22 cellular contexts compared by ENCODE assay signal in genomic region chr16:8713635-8714097, GRCh38. TPM values are rescaled to one million over a fixed set of nuclear protein-coding genes. Genes with fewer than 3 reads are reported as not detected.
DNase-seq lines count a peak whose midpoint lies in the region; ATAC-seq and TF ChIP-seq lines count a peak whose summit lies in the region.
"Had no signal": no experiment of that assay in that cellular context is flagged by ENCODE, and none has a peak within 500 bp of the region (broad histone marks: within the 10 kb centered on the region; RNA-seq: fewer than 3 reads in every experiment).

No MANE protein-coding gene starts in this region.

- 0 out of 2 replicates have a peak, but pooled peaks have one; percentile 36 for ATAC-seq in Panc1
- no peak for ATAC-seq in esophagus mucosa
- ATAC-seq: activated CD8-positive, alpha-beta T cell treated with anti-CD3 and anti-CD28 coated beads for 36 hours; activated T-cell treated with anti-CD3 and anti-CD28 coated beads, Interleukin-2, amount 50 U/mL, for 4 hours; naive thymus-derived CD8-positive, alpha-beta T cell had no signal

- CTCF ChIA-PET in Panc1 (lab: Charles Lee) = no interaction called here

- H3K4me3 ChIP-seq in Panc1 (ENCODE audit: low read depth in 2 of 2, low read length in 2 of 2) (no peak overlapping the region), endodermal cell (ENCODE audit: low read length) (no peak overlapping the region)
- H3K4me3 ChIP-seq: ascending aorta, colonic mucosa, testis had no signal

- POLR2A ChIA-PET in Panc1 (lab: Charles Lee) = no interaction called here

- no peaks in the 10 kb centered on the region for H3K4me1 ChIP-seq in Panc1 (ENCODE audit: control insufficient read depth, insufficient read depth, low read length)
- no peaks in the 10 kb centered on the region for H3K4me1 ChIP-seq in endodermal cell (ENCODE audit: control insufficient read depth, insufficient read depth, low read length)
- H3K4me1 ChIP-seq: ascending aorta, colonic mucosa, testis had no signal

- H3K4me1 Mint-ChIP-seq in endodermal cell (peaks cover 2% of the 10 kb centered on the region), neural crest cell (peaks cover 42% of the 10 kb centered on the region)

- BruUV-seq in Panc1 (replicated peaks; lab: Mats Ljungman, UMichigan) = no TSS peak

- no peak for TF ChIP-seq CTCF in Panc1 (IDR thresholded peaks at IDR 0.05)
- no peak for TF ChIP-seq CTCF in endodermal cell (conservative IDR thresholded peaks at IDR 0.05)
- TF ChIP-seq CTCF in neural crest cell (conservative IDR thresholded peaks at IDR 0.05) = no peak

- H3K36me3 Mint-ChIP-seq in endodermal cell (ENCODE audit: low read depth) = peaks cover 3% of the 10 kb centered on the region
- H3K36me3 Mint-ChIP-seq in neural crest cell (ENCODE audit: low read depth) = peaks cover 7% of the 10 kb centered on the region

- H3K27ac ChIP-seq in Panc1 (ENCODE audit: low read length) (no peak overlapping the region), endodermal cell (ENCODE audit: low read depth, low read length) (peak overlapping the region; percentile 97)
- H3K27ac ChIP-seq: ascending aorta, colonic mucosa, SK-N-MC, testis had no signal

- H3K27ac Mint-ChIP-seq in endodermal cell (no peak overlapping the region), neural crest cell (ENCODE audit: unreplicated experiment) (peak overlapping the region; percentile 82)
- H3K27ac Mint-ChIP-seq: activated CD8-positive, alpha-beta T cell treated with anti-CD3 and anti-CD28 coated beads for 36 hours; CD4-positive, alpha-beta T cell; memory B cell had no signal

- DNase-seq in G401 (ENCODE audit: low spot score) (peak; percentile 76), Panc1 (ENCODE audit: low read depth, low spot score) (no peak), endodermal cell (no peak), neural crest cell (ENCODE audit: low read depth, low spot score) (no peak), COLO668 (lab: John Stamatoyannopoulos, UW; ENCODE audit: unreplicated experiment) (no peak), NCI-H128 (lab: John Stamatoyannopoulos, UW; ENCODE audit: unreplicated experiment) (no peak)
- DNase-seq in activated naive CD4-positive, alpha-beta T cell (lab: John Stamatoyannopoulos, UW) = no peak
- DNase-seq: activated CD8-positive, alpha-beta T cell treated with anti-CD3 and anti-CD28 coated beads for 36 hours; activated naive CD4-positive, alpha-beta T cell treated with anti-CD3 and anti-CD28 coated beads, Interleukin-2, amount 50 U/mL, for 16 hours; activated T-cell treated with anti-CD3 and anti-CD28 coated beads, Interleukin-2, amount 50 U/mL, for 4 hours; CD4-positive, alpha-beta T cell; colonic mucosa; kidney; naive thymus-derived CD8-positive, alpha-beta T cell; NCI-H2081 treated with DMSO at 0.1 percent for 48 hours; NCI-H748 treated with DMSO at 0.1 percent for 48 hours; T-helper 9 cell; testis had no signal

- WGBS in endodermal cell (ENCODE audit: insufficient coverage in 1 of 2, insufficient read length in 1 of 2), 2 experiments = 83 to 88% methylated on average over 4 to 10 of the region's 10 CpGs

- no peak overlapping the region for H3K9ac ChIP-seq in endodermal cell (ENCODE audit: extremely low read depth, low read length, poor library complexity, severe bottlenecking)

- H3K4me3 Mint-ChIP-seq in endodermal cell = no peak overlapping the region
- peak overlapping the region; percentile 83 for H3K4me3 Mint-ChIP-seq in neural crest cell
- H3K4me3 Mint-ChIP-seq: activated CD8-positive, alpha-beta T cell treated with anti-CD3 and anti-CD28 coated beads for 36 hours; activated T-cell treated with anti-CD3 and anti-CD28 coated beads, Interleukin-2, amount 50 U/mL, for 4 hours; CD4-positive, alpha-beta T cell; memory B cell; naive thymus-derived CD8-positive, alpha-beta T cell had no signal

- H3K9me3 ChIP-seq in Panc1 (ENCODE audit: control insufficient read depth, insufficient read depth, low read depth, low read length) (no peaks in the 10 kb centered on the region), endodermal cell (ENCODE audit: control insufficient read depth, low read length) (no peaks in the 10 kb centered on the region)
- H3K9me3 ChIP-seq: colonic mucosa, testis had no signal

- H3K36me3 ChIP-seq in Panc1 (ENCODE audit: control insufficient read depth, insufficient read depth, low read length) (no peaks in the 10 kb centered on the region), endodermal cell (ENCODE audit: control insufficient read depth, insufficient read depth, low read length) (no peaks in the 10 kb centered on the region)
- H3K36me3 ChIP-seq: ascending aorta, colonic mucosa had no signal

- in situ Hi-C loops in G401 (cut with HindIII; ENCODE audit: low sequenced_read_pairs) (no loop called here), Panc1 (cut with HindIII; ENCODE audit: low pct_unique_long_range_greater_than_20kb, low sequenced_read_pairs) (no loop called here)

- H3K27me3 Mint-ChIP-seq in endodermal cell (ENCODE audit: insufficient read depth) (no peaks in the 10 kb centered on the region), neural crest cell (ENCODE audit: low read depth) (no peaks in the 10 kb centered on the region)
- H3K27me3 Mint-ChIP-seq: activated CD8-positive, alpha-beta T cell treated with anti-CD3 and anti-CD28 coated beads for 36 hours; CD4-positive, alpha-beta T cell; memory B cell; naive thymus-derived CD8-positive, alpha-beta T cell had no signal

- H3K9me3 Mint-ChIP-seq in endodermal cell (no peaks in the 10 kb centered on the region), neural crest cell (peaks cover 4% of the 10 kb centered on the region)
- H3K9me3 Mint-ChIP-seq: CD4-positive, alpha-beta T cell had no signal

- intact Hi-C loops in Panc1 (cut with micrococcal nuclease; ENCODE audit: unreplicated experiment) = no loop called here

- no peaks in the 10 kb centered on the region for H3K27me3 ChIP-seq in Panc1 (ENCODE audit: control insufficient read depth, insufficient read depth, low read length)
- no peaks in the 10 kb centered on the region for H3K27me3 ChIP-seq in endodermal cell (ENCODE audit: control insufficient read depth, insufficient read depth, low read length, poor library complexity, severe bottlenecking)
- H3K27me3 ChIP-seq: ascending aorta, colonic mucosa, testis had no signal

RNA-seq across cellular contexts. Expression of gene ABAT, which starts 39.2 kb away (rescaled TPM):
- 7.2 and 8.0 TPM in 2 replicates for total RNA-seq in G401 (2014; rRNA removed; shearing (Covaris generic))
- total RNA-seq in Panc1 (2021; ENCODE audit: unreplicated experiment) = 0.77 TPM
- 0.78 TPM for polyA plus RNA-seq in Panc1 (2012; ENCODE audit: insufficient read length)
- total RNA-seq in endodermal cell = 10 to 100 TPM in 1 of 2 donors, 1 to 10 TPM in 1; 9.7 to 13.6 TPM
- polyA plus RNA-seq in endodermal cell (2013, experiment 1 of 2) = 64.2 TPM
- 65.0 TPM for polyA plus RNA-seq in endodermal cell (2013, experiment 2 of 2)
- total RNA-seq in neural crest cell = 35.2 and 36.5 TPM in 2 replicates
- 4.2 TPM for total RNA-seq in esophagus mucosa
